Comparison of ENCODE assay signal across 17 cellular contexts in genomic region chr1:175842545-175842944, GRCh38.
"Had no signal": no experiment of that assay in that cellular context is flagged by ENCODE, and none has a peak within 500 bp of the region (broad histone marks: within the 10 kb centered on the region; RNA-seq: fewer than 3 reads in every experiment).

No MANE protein-coding gene starts in this region.

- H3K9me3 ChIP-seq: ascending aorta, gastrocnemius medialis, left lung, thyroid gland had no signal

- H3K27ac Mint-ChIP-seq: activated naive CD4-positive, alpha-beta T cell treated with anti-CD3 and anti-CD28 coated beads, Interleukin-2, amount 50 U/mL, for 24 hours had no signal

- H3K4me1 ChIP-seq: ascending aorta, gastrocnemius medialis, left lung, thyroid gland had no signal

- H3K4me3 ChIP-seq: ascending aorta, gastrocnemius medialis, left lung, thyroid gland had no signal

- H3K36me3 Mint-ChIP-seq: activated naive CD4-positive, alpha-beta T cell treated with anti-CD3 and anti-CD28 coated beads, Interleukin-2, amount 50 U/mL, for 24 hours had no signal

- H3K9me3 Mint-ChIP-seq: activated naive CD4-positive, alpha-beta T cell treated with anti-CD3 and anti-CD28 coated beads, Interleukin-2, amount 50 U/mL, for 24 hours had no signal

- H3K36me3 ChIP-seq: ascending aorta, gastrocnemius medialis, left lung, thyroid gland had no signal

- H3K4me3 Mint-ChIP-seq: activated naive CD4-positive, alpha-beta T cell treated with anti-CD3 and anti-CD28 coated beads, Interleukin-2, amount 50 U/mL, for 24 hours had no signal

- FAIRE-seq: bronchial epithelial cell, urothelium cell line had no signal

- H3K4me1 Mint-ChIP-seq: activated naive CD4-positive, alpha-beta T cell treated with anti-CD3 and anti-CD28 coated beads, Interleukin-2, amount 50 U/mL, for 24 hours had no signal

- DNase-seq: activated CD4-positive, alpha-beta T cell treated with anti-CD3 and anti-CD28 coated beads for 1 hour; activated gamma-delta T cell; cerebellar nuclear complex; cortex of kidney; gastrocnemius medialis; head of caudate nucleus; left lung; stimulated activated CD4-positive, alpha-beta T cell treated with anti-CD3 and anti-CD28 coated beads, Interleukin-12 subunit alpha, Interleukin-12 subunit beta, amount 100 ng/mL, for 4 hours; stimulated activated CD4-positive, alpha-beta T cell treated with anti-CD3 and anti-CD28 coated beads, Interleukin-1b, Interleukin-23, amount 100 ng/mL, for 48 hours; stimulated activated CD8-positive, alpha-beta memory T cell treated with anti-CD3 and anti-CD28 coated beads, Interleukin-4, amount 100 ng/mL, for 48 hours; stimulated activated naive CD4-positive, alpha-beta T cell; thyroid gland had no signal

- H3K27me3 ChIP-seq: ascending aorta, gastrocnemius medialis, thyroid gland had no signal

- H3K27ac ChIP-seq: ascending aorta, gastrocnemius medialis, left lung, thyroid gland, VCaP had no signal
